28 cellular contexts compared by ENCODE assay signal in the genomic region with DNA sequence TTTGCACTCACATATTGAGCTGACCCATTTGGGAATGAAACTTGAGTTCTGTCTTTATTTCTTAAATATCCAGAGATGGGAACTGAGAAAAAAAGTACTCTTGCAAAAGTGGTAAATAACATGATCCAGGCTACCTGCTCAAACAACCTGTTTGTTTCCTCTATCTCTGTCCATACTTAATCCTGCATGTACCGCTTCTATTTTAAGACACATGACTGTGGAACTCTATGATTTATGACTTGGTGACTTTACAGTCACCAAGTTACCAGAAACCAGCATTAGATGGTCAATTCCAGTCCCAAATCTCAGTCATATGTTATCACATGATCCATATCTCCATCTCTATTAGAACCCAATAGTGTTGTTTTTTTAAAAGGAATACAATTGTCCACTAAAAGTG.
"Had no signal": no experiment of that assay in that cellular context is flagged by ENCODE, and none has a peak within 500 bp of the region (broad histone marks: within the 10 kb centered on the region; RNA-seq: fewer than 3 reads in every experiment).

No MANE protein-coding gene starts in this region.

- H3K4me3 ChIP-seq: ascending aorta, cardiac muscle cell had no signal

- H3K27me3 ChIP-seq: ascending aorta, cardiac muscle cell had no signal

- H3K9me3 ChIP-seq: ascending aorta had no signal

- H3K27ac ChIP-seq: ascending aorta, cardiac muscle cell, VCaP had no signal

- DNase-seq: activated B cell treated with CpG ODN at 0.5 μM for 24 hours; activated CD4-positive, alpha-beta memory T cell treated with anti-CD3 and anti-CD28 coated beads for 36 hours; activated CD4-positive, alpha-beta T cell treated with anti-CD3 and anti-CD28 coated beads for 4 hours; activated CD4-positive, alpha-beta T cell treated with anti-CD3 and anti-CD28 coated beads, Interleukin-2, amount 10 ng/mL, durations not matched to agents 24 days and 14 days; activated CD4-positive, alpha-beta T cell treated with anti-CD3 and anti-CD28 coated beads, Interleukin-2, amount 50 U/mL, for 1 hour; activated CD4-positive, alpha-beta T cell treated with anti-CD3 and anti-CD28 coated beads, Interleukin-2, amount 50 U/mL, for 4 hours; activated CD4-positive, CD25-positive, alpha-beta regulatory T cell treated with anti-CD3 and anti-CD28 coated beads, Interleukin-2, amount 50 U/mL, for 72 hours; activated CD8-positive, alpha-beta memory T cell treated with anti-CD3 and anti-CD28 coated beads, Interleukin-2, amount 50 U/mL, for 4 hours; activated CD8-positive, alpha-beta T cell treated with anti-CD3 and anti-CD28 coated beads for 36 hours; activated effector memory CD4-positive, alpha-beta T cell treated with Interleukin-2 at 50 U/mL for 16 hours; activated gamma-delta T cell; activated naive CD4-positive, alpha-beta T cell treated with anti-CD3 and anti-CD28 coated beads, Interleukin-2, amount 10 ng/mL, durations not matched to agents 7 days and 5 days; activated naive CD4-positive, alpha-beta T cell treated with Interleukin-2 at 50 U/mL for 16 hours; activated naive CD8-positive, alpha-beta T cell treated with anti-CD3 and anti-CD28 coated beads, Interleukin-2, amount 10 ng/mL, durations not matched to agents 7 days and 5 days; activated naive CD8-positive, alpha-beta T cell treated with anti-CD3 and anti-CD28 coated beads, Interleukin-2, amount 50 U/mL, for 24 hours; activated T-cell treated with anti-CD3 and anti-CD28 coated beads for 4 hours; activated T-cell treated with anti-CD3 and anti-CD28 coated beads, Interleukin-2, amount 50 U/mL, for 24 hours; activated T-cell treated with anti-CD3 and anti-CD28 coated beads, Interleukin-2, amount 50 U/mL, for 48 hours; amygdala; anterior cingulate cortex; caudate nucleus; cerebellar nuclear complex; T-helper 1 cell; T-helper 2 cell; T-helper 9 cell had no signal

- H3K4me1 ChIP-seq: ascending aorta had no signal

- H3K36me3 ChIP-seq: ascending aorta, cardiac muscle cell had no signal

- ATAC-seq: activated CD8-positive, alpha-beta T cell treated with anti-CD3 and anti-CD28 coated beads for 36 hours; activated naive CD8-positive, alpha-beta T cell treated with anti-CD3 and anti-CD28 coated beads, Interleukin-2, amount 50 U/mL, for 24 hours had no signal
